ENCODE assay signal across 8 cellular contexts in the genomic region with DNA sequence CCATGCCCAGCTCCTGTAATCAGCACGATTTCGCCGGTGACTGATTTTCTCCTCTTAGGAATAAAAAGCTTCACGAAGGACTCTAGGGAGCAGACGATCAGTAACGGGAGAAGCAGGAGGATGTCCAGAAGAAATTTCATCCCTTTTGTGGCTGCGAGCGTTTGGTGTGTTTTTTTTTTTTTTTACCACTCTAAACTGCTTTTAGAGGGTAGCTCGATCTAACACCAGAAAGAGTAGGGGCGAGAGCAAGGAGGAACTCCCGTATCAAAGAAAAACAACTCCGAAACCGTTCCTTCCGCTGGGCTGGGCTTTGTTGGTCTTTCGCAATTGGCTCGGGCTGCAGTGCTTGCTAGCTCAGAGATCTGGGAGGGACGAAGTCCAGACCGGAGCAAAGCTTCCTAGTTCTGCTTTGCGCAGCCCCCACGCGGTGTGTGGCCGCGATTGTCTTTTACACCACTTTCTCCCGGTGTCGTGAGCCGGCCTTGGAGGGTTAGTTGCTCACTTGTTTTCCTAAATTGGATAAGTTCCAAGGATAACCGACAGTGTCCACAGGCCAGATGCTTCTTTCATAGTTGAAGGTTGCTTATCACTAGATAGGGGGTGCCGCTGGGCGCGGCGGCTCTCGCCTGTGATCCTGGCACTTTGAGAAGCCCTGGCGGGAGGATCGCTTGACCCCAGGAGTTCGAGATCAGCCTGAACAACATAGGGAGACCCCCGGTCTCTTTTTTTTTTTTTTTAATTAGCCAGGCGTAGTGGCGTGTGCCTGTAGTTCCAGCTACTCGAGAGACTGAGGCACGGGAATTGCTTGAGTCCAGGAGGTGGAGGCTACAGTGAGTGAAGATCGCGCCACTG. TPM values are rescaled to one million over a fixed set of nuclear protein-coding genes. Genes with fewer than 3 reads are reported as not detected.
A peak's percentile ranks its signal among the peaks of the same experiment; 100 is the strongest.
DNase-seq lines count a peak whose midpoint lies in the region; ATAC-seq and TF ChIP-seq lines count a peak whose summit lies in the region.

Gene HSD17B11 (minus strand): TSS at position 258 of the 852 bp plus-strand sequence. CDS start 118 bp downstream, at position 140.

- no peaks in the 10 kb centered on the region for H3K36me3 ChIP-seq in left lung

- H3K9me3 ChIP-seq in left lung: no peaks in the 10 kb centered on the region

- TF ChIP-seq CTCF in CD14-positive monocyte (IDR thresholded peaks at IDR 0.05) (no peak), left lung (IDR thresholded peaks at IDR 0.05) (peak; percentile 12 to 22)

- peak; percentile 89 for DNase-seq in CD14-positive monocyte (ENCODE audit: low spot score)
- peak; percentile 29 for DNase-seq in NCI-H774 (lab: John Stamatoyannopoulos, UW)
- peak; percentile 67 to 71 for DNase-seq in activated CD4-positive, alpha-beta T cell treated with anti-CD3 and anti-CD28 coated beads, Interleukin-2, amount 50 U/mL, for 4 hours
- DNase-seq in dermis blood vessel endothelial cell: peak; percentile 93
- DNase-seq in left lung: peak; percentile 93 to 95
- peak; percentile 60 to 66 for DNase-seq in stimulated activated CD4-positive, alpha-beta T cell treated with anti-CD3 and anti-CD28 coated beads, Interleukin-2, amount 100 ng/mL, for 48 hours

- H3K4me3 ChIP-seq in left lung: peak within 1 kb of the TSS; percentile 52 to 68

- H3K4me1 ChIP-seq in left lung: peaks cover 5 to 46% of the 10 kb centered on the region in 2 donors

- H3K27me3 Mint-ChIP-seq in CD14-positive monocyte (ENCODE audit: low read depth in 3 of 3): peaks cover 0 to 4% (median 0%) of the 10 kb centered on the region in 3 donors

- peak; percentile 98 for ATAC-seq in GM19395 (IDR thresholded peaks at IDR 0.05; ENCODE audit: unreplicated experiment)
- peak; percentile 100 for ATAC-seq in HG03565 (IDR thresholded peaks at IDR 0.05; ENCODE audit: unreplicated experiment)
- peak; percentile 99 for ATAC-seq in left lung

- H3K27me3 ChIP-seq in left lung: no peaks in the 10 kb centered on the region

- peak within 1 kb of the TSS; percentile 86 to 98 for H3K4me3 Mint-ChIP-seq in CD14-positive monocyte

- H3K27ac ChIP-seq in left lung: peak within 1 kb of the TSS; percentile 87 to 91

- H3K4me1 Mint-ChIP-seq in CD14-positive monocyte: peaks cover 36% of the 10 kb centered on the region

- intact Hi-C loops in CD14-positive monocyte (cut with micrococcal nuclease) (no loop called here), left lung (cut with DNase I) (no loop called here)

- peaks cover 6 to 8% of the 10 kb centered on the region in 2 donors for H3K36me3 Mint-ChIP-seq in CD14-positive monocyte

- H3K27ac Mint-ChIP-seq in CD14-positive monocyte: peak within 1 kb of the TSS; percentile 90 to 96 (median 95)

- H3K9me3 Mint-ChIP-seq in CD14-positive monocyte: peaks cover 0 to 6% (median 0%) of the 10 kb centered on the region in 7 donors

RNA-seq across cellular contexts. Expression of gene HSD17B11, which starts in this region (rescaled TPM):
- polyA plus RNA-seq in CD14-positive monocyte: 100 to 1,000 TPM; 272 to 330 TPM
- total RNA-seq in dermis blood vessel endothelial cell (48.0 and 71.5 TPM in 2 replicates), left lung (10 to 100 TPM; 64.9 to 79.4 TPM)

Comparison
In these comparisons a context has a peak if more than half of its experiments do, and no peak if none do; other contexts are left out.
1. Peak in every context shown above with its lines: DNase-seq, ATAC-seq, H3K4me3 ChIP-seq and H3K27ac ChIP-seq.
2. DNase-seq: peak in every context shown above with its lines; median percentile 94 in left lung; 93 in dermis blood vessel endothelial cell; 89 in CD14-positive monocyte; 69 in activated CD4-positive, alpha-beta T cell treated with anti-CD3 and anti-CD28 coated beads, Interleukin-2, amount 50 U/mL, for 4 hours; 63 in stimulated activated CD4-positive, alpha-beta T cell treated with anti-CD3 and anti-CD28 coated beads, Interleukin-2, amount 100 ng/mL, for 48 hours; 29 in NCI-H774.